In the genomic region with DNA sequence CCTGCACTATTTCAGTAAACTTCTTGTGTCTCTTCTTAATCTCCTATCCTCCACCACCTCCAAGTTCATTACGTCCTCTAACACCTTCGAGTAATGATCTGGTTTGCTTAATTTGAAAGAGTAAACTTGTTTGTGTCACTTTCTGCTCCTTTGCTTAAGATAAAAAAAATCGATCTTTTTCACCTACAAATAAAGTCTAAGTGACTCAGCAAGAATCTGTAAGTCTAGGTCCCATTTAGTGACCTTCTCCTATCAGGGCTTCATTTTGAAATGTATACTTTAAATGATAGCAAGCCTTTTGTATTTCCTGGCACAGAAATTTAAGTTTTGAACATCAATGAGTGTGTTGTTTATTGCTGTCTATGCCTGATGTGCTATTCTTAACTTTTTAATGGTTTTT, we compare ENCODE assay signal across 21 cellular contexts.
"Had no signal": no experiment of that assay in that cellular context is flagged by ENCODE, and none has a peak within 500 bp of the region (broad histone marks: within the 10 kb centered on the region; RNA-seq: fewer than 3 reads in every experiment).

No MANE protein-coding gene starts in this region.

- H3K79me2 ChIP-seq: parathyroid adenoma had no signal

- H3K9ac ChIP-seq: parathyroid adenoma had no signal

- H3K4me1 ChIP-seq: heart left ventricle, parathyroid adenoma, psoas muscle, thyroid gland, upper lobe of left lung, uterus had no signal

- ATAC-seq: esophagus mucosa, heart left ventricle, psoas muscle, sciatic nerve had no signal

- H3K27me3 Mint-ChIP-seq: naive B cell had no signal

- H3K9me3 ChIP-seq: thyroid gland, uterus had no signal

- H3K4me3 ChIP-seq: dorsolateral prefrontal cortex, heart left ventricle, psoas muscle, thyroid gland, upper lobe of left lung, uterus had no signal

- H3K4me1 Mint-ChIP-seq: naive B cell, nephron had no signal

- H3K27me3 ChIP-seq: dorsolateral prefrontal cortex, heart left ventricle, thyroid gland, upper lobe of left lung, uterus had no signal

- H3K4me3 Mint-ChIP-seq: naive B cell, nephron had no signal

- H3K36me3 Mint-ChIP-seq: naive B cell had no signal

- H3K27ac Mint-ChIP-seq: naive B cell, nephron had no signal

- H2AFZ ChIP-seq: parathyroid adenoma had no signal

- DNase-seq: cortex of kidney; dorsolateral prefrontal cortex; effector CD8-positive, alpha-beta T cell; heart left ventricle; hippocampal formation; kidney glomerular epithelial cell; mesendoderm; naive B cell; occipital lobe; psoas muscle; retina; stimulated activated CD4-positive, alpha-beta T cell treated with anti-CD3 and anti-CD28 coated beads, Interleukin-2, amount 100 ng/mL, for 24 hours; stimulated activated CD4-positive, alpha-beta T cell treated with anti-CD3 and anti-CD28 coated beads, Interleukin-4, amount 100 ng/mL, for 4 hours; stimulated activated naive CD4-positive, alpha-beta T cell treated with Interleukin-2 at 50 U/mL for 16 hours; thyroid gland; upper lobe of left lung; uterus had no signal

- H3K27ac ChIP-seq: dorsolateral prefrontal cortex, heart left ventricle, parathyroid adenoma, psoas muscle, thyroid gland, upper lobe of left lung, uterus had no signal

- H3K36me3 ChIP-seq: heart left ventricle, thyroid gland, upper lobe of left lung, uterus had no signal
